In the genomic region with DNA sequence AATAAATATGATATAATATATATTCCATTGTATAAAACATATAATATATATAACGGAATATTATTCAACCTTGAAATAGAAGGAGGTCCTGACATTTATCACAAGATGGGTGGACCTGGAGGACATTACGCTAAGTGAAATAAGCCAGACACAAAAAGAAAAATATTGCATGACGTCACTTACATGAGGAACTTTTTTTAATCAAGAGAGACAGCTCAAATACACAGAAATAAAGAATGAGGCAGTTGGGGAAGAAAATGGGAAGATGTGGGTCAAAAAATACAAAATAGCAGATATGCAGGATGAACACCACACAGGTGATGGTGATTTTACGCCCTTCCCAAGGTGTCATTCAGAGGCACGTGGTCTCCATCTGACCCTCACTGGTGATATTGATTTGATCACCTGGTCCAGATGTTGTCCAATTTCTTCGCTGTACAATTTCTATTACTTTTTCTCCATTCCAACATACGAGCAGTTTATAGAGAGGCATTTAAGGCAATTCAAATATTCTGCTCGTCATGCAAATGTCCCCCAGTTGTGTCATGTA, we compare ENCODE assay signal across 1 cellular context.
TF ChIP-seq lines count a peak whose summit lies in the region.

No MANE protein-coding gene starts in this region.

TF ChIP-seq in K562, 482 proteins besides CTCF, POLR2A, EP300 and RAD21 (continued from another document):
- TF ChIP-seq MGA (IDR thresholded peaks at IDR 0.05) (peak; percentile 46; the same call in 1 of the 2 replicates), ZNF133 (CRISPR knock-in tag; IDR thresholded peaks at IDR 0.05) (no peak), ZBTB7A (IDR thresholded peaks at IDR 0.05; ENCODE audit: borderline replicate concordance, control insufficient read depth, low read depth, low read length) (no peak), RBM25 (IDR thresholded peaks at IDR 0.05; ENCODE audit: low read depth, low read length, severe bottlenecking) (no peak), TGIF2 (CRISPR knock-in tag; IDR thresholded peaks at IDR 0.05) (no peak), CBX5 (IDR thresholded peaks at IDR 0.05; ENCODE audit: borderline replicate concordance, low read depth) (no peak), ATF1 (CRISPR knock-in tag; IDR thresholded peaks at IDR 0.05) (no peak), ATF1 (tag; IDR thresholded peaks at IDR 0.05) (no peak), MNT (conservative IDR thresholded peaks at IDR 0.05) (0 out of 4 replicates have a peak, but pooled peaks of 1 of the 2 experiments have one; percentile 29), ZNF431 (CRISPR knock-in tag; IDR thresholded peaks at IDR 0.05) (no peak), KAT7 (CRISPR knock-in tag; IDR thresholded peaks at IDR 0.05; ENCODE audit: borderline replicate concordance) (no peak), IRF2 (CRISPR knock-in tag; IDR thresholded peaks at IDR 0.05) (no peak), ZNF318 (IDR thresholded peaks at IDR 0.05; ENCODE audit: borderline replicate concordance in 1 of 2, low read depth in 1 of 2) (no peak), ZBTB49 (CRISPR knock-in tag; IDR thresholded peaks at IDR 0.05; ENCODE audit: borderline replicate concordance) (no peak), ZNF395 (CRISPR knock-in tag; IDR thresholded peaks at IDR 0.05) (0 out of 2 replicates have a peak, but pooled peaks have one; percentile 15)
- TF ChIP-seq, protein P1, sequence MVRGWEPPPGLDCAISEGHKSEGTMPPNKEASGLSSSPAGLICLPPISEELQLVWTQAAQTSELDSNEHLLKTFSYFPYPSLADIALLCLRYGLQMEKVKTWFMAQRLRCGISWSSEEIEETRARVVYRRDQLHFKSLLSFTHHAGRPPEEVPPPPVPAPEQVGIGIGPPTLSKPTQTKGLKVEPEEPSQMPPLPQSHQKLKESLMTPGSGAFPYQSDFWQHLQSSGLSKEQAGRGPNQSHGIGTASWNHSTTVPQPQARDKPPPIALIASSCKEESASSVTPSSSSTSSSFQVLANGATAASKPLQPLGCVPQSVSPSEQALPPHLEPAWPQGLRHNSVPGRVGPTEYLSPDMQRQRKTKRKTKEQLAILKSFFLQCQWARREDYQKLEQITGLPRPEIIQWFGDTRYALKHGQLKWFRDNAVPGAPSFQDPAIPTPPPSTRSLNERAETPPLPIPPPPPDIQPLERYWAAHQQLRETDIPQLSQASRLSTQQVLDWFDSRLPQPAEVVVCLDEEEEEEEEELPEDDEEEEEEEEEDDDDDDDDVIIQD (CRISPR knock-in tag; IDR thresholded peaks at IDR 0.05), result no peak
